Comparison of ENCODE assay signal across 11 cellular contexts in genomic region chr7:49166441-49166840, GRCh38.
DNase-seq lines count a peak whose midpoint lies in the region; ATAC-seq and FAIRE-seq lines count a peak whose summit lies in the region.
"Had no signal": no experiment of that assay in that cellular context is flagged by ENCODE, and none has a peak within 500 bp of the region (broad histone marks: within the 10 kb centered on the region; RNA-seq: fewer than 3 reads in every experiment).

No MANE protein-coding gene starts in this region.

- DNase-seq in D341Med (ENCODE audit: low spot score) (peak; percentile 21), KBM-7 (peak; percentile 6), SHP77 treated with DMSO at 0.1 percent for 48 hours (lab: John Stamatoyannopoulos, UW) (peak; percentile 23), iPS DF 4.7 (ENCODE audit: extremely low read depth, low spot score) (peak; percentile 49), RCC 7860 (ENCODE audit: low spot score) (no peak), dedifferentiated amniotic fluid mesenchymal stem cell (ENCODE audit: extremely low spot score) (no peak), frontal cortex (ENCODE audit: low spot score in 2 of 2) (no peak)
- DNase-seq: left lung; Peyer's patch; stimulated activated CD4-positive, alpha-beta T cell treated with anti-CD3 and anti-CD28 coated beads, Interleukin-12 subunit alpha, Interleukin-12 subunit beta, amount 100 ng/mL, for 4 hours had no signal

- in situ Hi-C loops in KBM-7 (cut with MboI; ENCODE audit: low pct_unique_long_range_greater_than_20kb, low sequenced_read_pairs) = no loop called here

- no peak for FAIRE-seq in RCC 7860 (lab: Jason Lieb, UNC)
- FAIRE-seq in frontal cortex (lab: Jason Lieb, UNC) = no peak

- no peak for ATAC-seq in HG02763 (IDR thresholded peaks at IDR 0.05; ENCODE audit: unreplicated experiment)
- ATAC-seq: left lung had no signal

Comparison
In these comparisons a context has a peak if more than half of its experiments do, and no peak if none do; other contexts are left out.
1. DNase-seq: peak in D341Med (single experiment), KBM-7 (single experiment), SHP77 treated with DMSO at 0.1 percent for 48 hours (single experiment) and iPS DF 4.7 (single experiment); none in RCC 7860 (single experiment), dedifferentiated amniotic fluid mesenchymal stem cell (single experiment) and frontal cortex (0 of 2).